ENCODE assay signal across 18 cellular contexts in the genomic region with DNA sequence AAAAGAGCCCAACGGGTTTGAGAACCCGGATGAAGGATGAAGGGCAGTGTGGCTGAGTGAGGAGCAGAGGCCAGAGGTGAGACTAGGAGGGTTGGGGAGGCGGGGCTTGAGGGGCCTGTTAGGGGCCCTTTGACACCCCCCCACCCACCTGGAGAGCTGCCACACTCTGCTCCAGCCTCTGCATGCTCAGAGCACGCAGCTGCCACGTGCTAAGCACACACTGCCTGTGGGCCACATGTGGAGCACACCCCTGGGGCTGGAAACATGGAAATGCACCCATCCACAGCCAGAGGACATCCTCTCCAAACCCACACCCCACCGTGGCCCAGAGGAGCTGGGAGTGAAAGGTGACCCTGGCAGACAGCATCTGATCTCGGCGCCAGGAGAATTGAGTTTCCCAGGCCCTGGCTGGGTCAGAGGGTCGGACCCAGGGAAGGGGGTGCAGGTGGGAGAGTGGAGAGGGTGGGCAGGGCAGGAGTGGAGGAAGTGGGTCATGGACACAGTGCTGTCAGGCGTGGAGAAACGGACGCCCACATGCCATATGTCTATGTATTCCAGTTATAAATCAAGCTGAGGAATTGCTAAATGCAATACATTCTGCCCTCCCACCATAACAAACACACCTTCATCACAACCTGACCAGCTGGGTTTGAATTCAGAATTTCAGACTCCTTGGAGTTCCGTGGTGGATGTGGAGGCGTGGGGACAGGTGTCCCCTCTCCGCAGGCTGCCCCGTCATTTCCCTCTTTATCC. TPM values are rescaled to one million over a fixed set of nuclear protein-coding genes. Genes with fewer than 3 reads are reported as not detected.
A peak's percentile ranks its signal among the peaks of the same experiment; 100 is the strongest.
DNase-seq lines count a peak whose midpoint lies in the region; TF ChIP-seq lines count a peak whose summit lies in the region.
"Had no signal": no experiment of that assay in that cellular context is flagged by ENCODE, and none has a peak within 500 bp of the region (broad histone marks: within the 10 kb centered on the region; RNA-seq: fewer than 3 reads in every experiment).

No MANE protein-coding gene starts in this region.

- 60% methylated on average over 16 of the region's 16 CpGs for WGBS in suprapubic skin

- H3K27ac ChIP-seq in suprapubic skin = peak overlapping the region; percentile 22

- peak; percentile 38 for DNase-seq in NCI-H345 (lab: John Stamatoyannopoulos, UW)
- no peak for DNase-seq in NCI-H345 treated with DMSO at 0.1 percent for 48 hours (lab: John Stamatoyannopoulos, UW; ENCODE audit: unreplicated experiment)
- peak; percentile 37 for DNase-seq in islet precursor cell
- no peak for DNase-seq in suprapubic skin (ENCODE audit: low spot score in 2 of 2)
- DNase-seq in T-helper 9 cell = no peak
- DNase-seq in NCI-H526 treated with DMSO at 0.1 percent for 48 hours (lab: John Stamatoyannopoulos, UW) = no peak
- DNase-seq in kidney tubule cell (ENCODE audit: low spot score) = no peak
- DNase-seq: DMS79 treated with DMSO at 0.1 percent for 48 hours, GF-D8, MV-4-11, NCI-H1417 treated with DMSO at 0.1 percent for 48 hours, NCI-H2081, NCI-H526, PC-3 had no signal

- peaks cover 6% of the 10 kb centered on the region for H3K27me3 Mint-ChIP-seq in brain

- no peak for TF ChIP-seq POLR2A in suprapubic skin (IDR thresholded peaks at IDR 0.05)

- H3K9me3 ChIP-seq in suprapubic skin = no peaks in the 10 kb centered on the region
- H3K9me3 ChIP-seq: Caco-2 had no signal

- H3K4me1 ChIP-seq in suprapubic skin = peaks cover 54% of the 10 kb centered on the region

- no peak overlapping the region for H3K4me3 ChIP-seq in suprapubic skin
- H3K4me3 ChIP-seq: GM23338 had no signal

- peak overlapping the region in 1 of 5 experiments; percentile 39 for H3K4me3 Mint-ChIP-seq in brain
- H3K4me3 Mint-ChIP-seq: GM23338 had no signal

- no peak for TF ChIP-seq EP300 in suprapubic skin (IDR thresholded peaks at IDR 0.05)

- no peaks in the 10 kb centered on the region for H3K9me3 Mint-ChIP-seq in brain
- H3K9me3 Mint-ChIP-seq: GM23338 had no signal

- H3K4me1 Mint-ChIP-seq in brain = peaks cover 44% of the 10 kb centered on the region

- H3K27ac Mint-ChIP-seq in brain = peak overlapping the region in 3 of 5 experiments; percentile 35 to 57 (median 38)
- H3K27ac Mint-ChIP-seq: GM23338 had no signal

- no peaks in the 10 kb centered on the region for H3K36me3 Mint-ChIP-seq in brain

- no peaks in the 10 kb centered on the region for H3K36me3 ChIP-seq in suprapubic skin

- TF ChIP-seq CTCF in brain (conservative IDR thresholded peaks at IDR 0.05) (no peak), suprapubic skin (IDR thresholded peaks at IDR 0.05) (no peak)

- H3K27me3 ChIP-seq in suprapubic skin = peaks cover 3% of the 10 kb centered on the region

RNA-seq across cellular contexts. Expression of a gene that starts 5.9 kb away (rescaled TPM):
- polyA plus RNA-seq in brain (ENCODE audit: insufficient read depth, low read depth, low replicate concordance) = 191 TPM
- 10 to 100 TPM in 2 of 4 donors, 1 to 10 TPM in 2; 4.3 to 18.9 (median 10.1) TPM for total RNA-seq in suprapubic skin

RNA-seq across cellular contexts. Expression of a gene that starts 17.7 kb away (rescaled TPM):
- 167 TPM for polyA plus RNA-seq in brain (ENCODE audit: insufficient read depth, low read depth, low replicate concordance)
- total RNA-seq in suprapubic skin = 100 to 1,000 TPM in 3 of 4 donors, 10 to 100 TPM in 1; 86.7 to 136 (median 115) TPM

RNA-seq across cellular contexts. Expression of a gene that starts 49.1 kb away (rescaled TPM):
- 404 TPM for polyA plus RNA-seq in brain (ENCODE audit: insufficient read depth, low read depth, low replicate concordance)
- 100 to 1,000 TPM; 157 to 345 (median 224) TPM for total RNA-seq in suprapubic skin

RNA-seq across cellular contexts. Expression of a gene that starts 59.9 kb away (rescaled TPM):
- polyA plus RNA-seq in brain (ENCODE audit: insufficient read depth, low read depth, low replicate concordance) = not detected
- 10 to 100 TPM in 2 of 4 donors, 1 to 10 TPM in 2; 6.0 to 45.7 (median 22.3) TPM for total RNA-seq in suprapubic skin
- total RNA-seq: Caco-2, GM23338, HT1080 had no signal

Comparison
In these comparisons a context has a peak if more than half of its experiments do, and no peak if none do; other contexts are left out.
1. DNase-seq: peak in NCI-H345 (single experiment) and islet precursor cell (single experiment); none in NCI-H345 treated with DMSO at 0.1 percent for 48 hours (single experiment), suprapubic skin (0 of 2), T-helper 9 cell (single experiment), NCI-H526 treated with DMSO at 0.1 percent for 48 hours (single experiment) and kidney tubule cell (single experiment).